ENCODE assay signal across 8 cellular contexts in the genomic region with DNA sequence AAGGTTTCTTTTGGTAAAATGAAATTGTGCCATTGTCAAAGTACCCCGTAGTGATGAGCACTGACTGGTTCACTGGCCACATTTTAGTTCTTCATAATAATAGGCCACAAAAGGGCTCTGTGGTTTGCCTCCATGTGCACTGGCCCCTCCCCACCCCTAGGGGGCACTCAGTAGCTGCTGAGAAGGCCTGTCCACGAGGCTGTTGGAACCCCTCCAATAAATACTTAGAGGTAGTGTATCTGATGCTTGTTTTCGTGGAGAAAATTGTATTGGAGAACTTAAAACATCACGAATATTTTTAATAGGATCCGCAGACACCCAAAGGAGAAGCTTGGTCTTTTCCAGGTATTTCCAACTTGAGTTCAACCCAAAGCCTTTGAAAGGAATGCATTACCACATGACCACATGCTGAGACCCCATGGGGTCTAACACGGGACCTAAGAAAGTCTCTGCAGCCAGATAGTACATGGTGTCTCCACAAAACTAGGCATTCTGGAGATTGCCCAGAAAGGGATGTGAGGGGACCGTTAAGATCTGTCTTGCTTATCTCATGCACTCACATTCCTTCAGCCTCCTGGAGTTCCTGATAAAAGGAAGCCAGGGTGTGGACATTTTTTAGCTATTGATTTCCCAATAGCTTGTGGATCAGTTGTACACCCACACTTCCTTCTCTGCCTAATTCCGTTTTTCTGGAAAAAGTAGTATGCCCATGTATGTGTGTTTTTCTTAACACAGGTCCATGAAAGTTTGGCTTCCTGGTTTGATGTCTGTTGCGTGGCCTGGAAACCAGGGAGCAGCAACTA. TPM values are rescaled to one million over a fixed set of nuclear protein-coding genes. Genes with fewer than 3 reads are reported as not detected.
DNase-seq lines count a peak whose midpoint lies in the region; ATAC-seq and TF ChIP-seq lines count a peak whose summit lies in the region.

No MANE protein-coding gene starts in this region.

- H3K36me3 ChIP-seq in RWPE2 (ENCODE audit: low read depth) = peaks cover 10% of the 10 kb centered on the region

- no peak overlapping the region for H3K4me3 ChIP-seq in RWPE2 (ENCODE audit: severe bottlenecking)
- H3K4me3 ChIP-seq in dorsolateral prefrontal cortex = no peak overlapping the region

- H3K4me1 ChIP-seq in RWPE2 (ENCODE audit: insufficient read depth, poor library complexity, severe bottlenecking) = no peaks in the 10 kb centered on the region

- intact Hi-C loops in dorsolateral prefrontal cortex (cut with DNase I) = loop anchor here in 1 of 2 donors (5.0 kb wide), 1 partner anchor 148 kb away; no protein-coding TSS in a partner anchor

- H3K27ac ChIP-seq in RWPE2 (ENCODE audit: poor library complexity, severe bottlenecking) (no peak overlapping the region), dorsolateral prefrontal cortex (no peak overlapping the region)

- DNase-seq in COR-L47 (lab: John Stamatoyannopoulos, UW) (peak; percentile 80), HS-5 (ENCODE audit: low read depth) (peak; percentile 22), RWPE2 (ENCODE audit: low spot score) (no peak), dorsolateral prefrontal cortex (peak in 2 of 10 donors; percentile 29 to 43), mucosa of gallbladder (ENCODE audit: low spot score) (peak; percentile 59), cerebellar nuclear complex (lab: John Stamatoyannopoulos, UW) (no peak)

- no peaks in the 10 kb centered on the region for H3K9me3 ChIP-seq in RWPE2 (ENCODE audit: severe bottlenecking)

- ATAC-seq in GM18861 (IDR thresholded peaks at IDR 0.05; ENCODE audit: unreplicated experiment) = peak; percentile 54
- peak; percentile 44; the same call in 2 of the 3 replicates for ATAC-seq in RWPE2 (ENCODE audit: low read depth)
- ATAC-seq in GM21737 (IDR thresholded peaks at IDR 0.05; ENCODE audit: unreplicated experiment) = no peak

- H3K27me3 ChIP-seq in RWPE2 (ENCODE audit: insufficient read depth, poor library complexity, severe bottlenecking) (no peaks in the 10 kb centered on the region), dorsolateral prefrontal cortex (no peaks in the 10 kb centered on the region)

- TF ChIP-seq CTCF in RWPE2 (IDR thresholded peaks at IDR 0.05; ENCODE audit: poor library complexity, severe bottlenecking) = peak; percentile 76
- peak; percentile 43 to 78 (median 68) for TF ChIP-seq CTCF in dorsolateral prefrontal cortex (IDR thresholded peaks at IDR 0.05 in 54 of 56, conservative IDR thresholded peaks at IDR 0.05 in 2 of 56; ENCODE audit: low read depth in 1 of 56, partially characterized antibody in 56 of 56)

RNA-seq across cellular contexts. Expression of a gene that starts 28.5 kb away (rescaled TPM):
- total RNA-seq in dorsolateral prefrontal cortex = 10 to 100 TPM in 41 of 120 experiments, 1 to 10 TPM in 79; 1.5 to 28.3 (median 8.8) TPM
- 36.1 TPM for total RNA-seq in mucosa of gallbladder

Comparison
In these comparisons a context has a peak if more than half of its experiments do, and no peak if none do; other contexts are left out.
1. DNase-seq: peak in COR-L47 (single experiment), HS-5 (single experiment) and mucosa of gallbladder (single experiment); none in RWPE2 (single experiment) and cerebellar nuclear complex (0 of 2).